ENCODE assay signal across 8 cellular contexts in the genomic region with DNA sequence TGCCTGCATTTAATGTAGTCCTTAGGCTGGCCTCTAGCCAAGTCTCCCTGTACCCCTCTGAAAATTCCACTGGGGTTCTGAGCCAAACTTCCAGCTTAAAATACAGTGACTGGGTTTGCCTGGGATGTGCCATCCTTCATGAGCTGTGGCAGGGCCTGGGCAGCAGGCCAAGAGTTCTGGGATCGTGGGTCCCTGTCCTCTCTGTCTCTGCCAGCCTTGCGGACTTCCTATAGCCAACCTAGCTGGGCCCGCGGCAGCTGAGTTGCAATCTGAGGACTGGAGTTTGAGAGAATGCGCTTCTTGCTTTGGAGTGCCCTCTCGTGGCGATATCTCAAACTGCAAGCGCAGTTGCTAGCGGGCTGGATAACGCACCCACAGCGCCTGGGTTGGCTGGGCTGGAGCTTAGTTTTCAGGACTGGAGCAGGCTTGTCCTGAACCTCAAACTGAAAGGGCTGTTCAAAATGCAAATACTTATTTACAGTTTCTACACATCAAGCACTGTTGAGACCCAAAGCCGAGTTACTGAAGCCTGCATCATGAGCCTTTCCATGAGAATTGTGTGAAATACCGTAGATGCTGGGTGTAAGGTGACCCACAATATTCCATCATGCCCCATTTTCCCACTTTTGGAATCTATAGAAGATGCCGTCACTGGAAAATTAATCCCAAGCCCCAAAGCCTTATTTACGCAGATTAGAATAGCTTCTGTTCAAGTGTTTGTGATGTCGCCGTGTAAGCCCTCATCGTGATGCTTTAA. TPM values are rescaled to one million over a fixed set of nuclear protein-coding genes. Genes with fewer than 3 reads are reported as not detected.
DNase-seq lines count a peak whose midpoint lies in the region; FAIRE-seq and TF ChIP-seq lines count a peak whose summit lies in the region.

No MANE protein-coding gene starts in this region.

- no peak for TF ChIP-seq POLR2A in endothelial cell of umbilical vein (IDR thresholded peaks at IDR 0.05; ENCODE audit: low read depth, low read length)

- dilution Hi-C loops in endothelial cell of umbilical vein (cut with MboI; ENCODE audit: extremely low pct_ligation_motif_present, low sequenced_read_pairs): no loop called here

- intact Hi-C loops in endothelial cell of umbilical vein (cut with micrococcal nuclease): loop anchor here (1.0 to 10.0 kb wide), 8 partner anchors 44 to 482 kb away; a partner anchor contains a TSS

- H3K27ac ChIP-seq in C4-2B (no peak overlapping the region), HL-60 (replicated peaks) (no peak overlapping the region), endothelial cell of umbilical vein (ENCODE audit: insufficient read depth, low read depth, low read length) (no peak overlapping the region)

- DNase-seq in GM19239 (ENCODE audit: insufficient read length, low spot score) (peak; percentile 46), HL-60 (ENCODE audit: low read depth in 1 of 2, low spot score in 1 of 2) (peak; percentile 62 to 82), NOMO-1 treated with dmso at 0.1 percent for 144 hours (lab: John Stamatoyannopoulos, UW; ENCODE audit: unreplicated experiment) (peak; percentile 69), endothelial cell of umbilical vein (ENCODE audit: low read depth, low spot score) (peak; percentile 80), myocyte (ENCODE audit: low read depth) (peak; percentile 82)
- peak; percentile 54 to 83 (median 76) for DNase-seq in activated CD8-positive, alpha-beta memory T cell treated with anti-CD3 and anti-CD28 coated beads for 48 hours (ENCODE audit: low read depth in 2 of 3, low spot score in 2 of 3)
- peak; percentile 70 to 82 for DNase-seq in stimulated activated CD8-positive, alpha-beta memory T cell treated with anti-CD3 and anti-CD28 coated beads, Interleukin-7, amount 100 ng/mL, for 1 hour (ENCODE audit: low read depth in 2 of 2)

- no peaks in the 10 kb centered on the region for H3K9me3 ChIP-seq in endothelial cell of umbilical vein (replicated peaks; ENCODE audit: control insufficient read depth, insufficient read depth, low read length)

- no peak overlapping the region for H2AFZ ChIP-seq in endothelial cell of umbilical vein (ENCODE audit: low read depth, low read length)

- peak; percentile 97 for TF ChIP-seq CTCF in C4-2B (conservative IDR thresholded peaks at IDR 0.05)
- TF ChIP-seq CTCF in HL-60 (IDR thresholded peaks at IDR 0.05; ENCODE audit: insufficient read depth, low read length): peak; percentile 94
- TF ChIP-seq CTCF in endothelial cell of umbilical vein (IDR thresholded peaks at IDR 0.05; ENCODE audit: extremely low read depth in 1 of 2, insufficient read depth in 1 of 2, low read depth in 1 of 2, low read length in 2 of 2): peak; percentile 95 to 96

- no peaks in the 10 kb centered on the region for H4K20me1 ChIP-seq in endothelial cell of umbilical vein (replicated peaks; ENCODE audit: control insufficient read depth, extremely low read depth, insufficient read depth, low read length)

- H3K4me1 ChIP-seq in endothelial cell of umbilical vein (ENCODE audit: control insufficient read depth, extremely low read depth, insufficient read depth, low read length): no peaks in the 10 kb centered on the region

- no peak overlapping the region for H3K4me3 ChIP-seq in HL-60 (replicated peaks; ENCODE audit: insufficient read depth, low read length)
- no peak overlapping the region for H3K4me3 ChIP-seq in endothelial cell of umbilical vein (replicated peaks in 1 of 3; ENCODE audit: insufficient read depth in 1 of 3, low read depth in 1 of 3, low read length in 3 of 3)

- FAIRE-seq in GM19239 (lab: Jason Lieb, UNC) (peak; percentile 97), endothelial cell of umbilical vein (lab: Jason Lieb, UNC) (peak; percentile 91)

- H3K9me1 ChIP-seq in endothelial cell of umbilical vein (replicated peaks; ENCODE audit: control insufficient read depth, extremely low read depth, insufficient read depth, low read length): no peaks in the 10 kb centered on the region

- POLR2A ChIA-PET in endothelial cell of umbilical vein (lab: Charles Lee): no interaction called here

- H3K9ac ChIP-seq in endothelial cell of umbilical vein (replicated peaks; ENCODE audit: extremely low read depth, insufficient read depth, low read length): no peak overlapping the region

- CTCF ChIA-PET in endothelial cell of umbilical vein (lab: Charles Lee): interaction anchor here (0.6 to 4.1 kb wide), 54 partner anchors 8 to 582 kb away, joined by 3 to 347 read pairs (median 6); a partner anchor contains a TSS

- peaks cover 3% of the 10 kb centered on the region for H3K27me3 ChIP-seq in HL-60 (ENCODE audit: insufficient read depth, poor library complexity, severe bottlenecking)
- peaks cover 3 to 11% of the 10 kb centered on the region in 2 experiments for H3K27me3 ChIP-seq in endothelial cell of umbilical vein (ENCODE audit: control insufficient read depth in 2 of 2, insufficient read depth in 2 of 2, low read length in 2 of 2)

- H3K79me2 ChIP-seq in endothelial cell of umbilical vein (ENCODE audit: control insufficient read depth, insufficient read depth, low read length): no peaks in the 10 kb centered on the region

- BruUV-seq in endothelial cell of umbilical vein (replicated peaks; lab: Mats Ljungman, UMichigan): no TSS peak

- H3K36me3 ChIP-seq in endothelial cell of umbilical vein (ENCODE audit: control insufficient read depth in 2 of 2, extremely low read depth in 1 of 2, insufficient read depth in 2 of 2, low read length in 2 of 2): no peaks in the 10 kb centered on the region

- no peak overlapping the region for H3K4me2 ChIP-seq in endothelial cell of umbilical vein (ENCODE audit: insufficient read depth, low read length)

TF ChIP-seq in endothelial cell of umbilical vein, 7 proteins besides CTCF, POLR2A, EP300 and RAD21 (continues in another document):
- TF ChIP-seq, protein P1, sequence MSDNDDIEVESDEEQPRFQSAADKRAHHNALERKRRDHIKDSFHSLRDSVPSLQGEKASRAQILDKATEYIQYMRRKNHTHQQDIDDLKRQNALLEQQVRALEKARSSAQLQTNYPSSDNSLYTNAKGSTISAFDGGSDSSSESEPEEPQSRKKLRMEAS (IDR thresholded peaks at IDR 0.05; ENCODE audit: insufficient read depth, insufficient read length): no peak
- no peak for TF ChIP-seq EZH2 (IDR thresholded peaks at IDR 0.05; ENCODE audit: borderline replicate concordance, low read depth, low read length, severe bottlenecking)

RNA-seq across cellular contexts. Expression of a gene that starts 7.3 kb away (rescaled TPM):
- total RNA-seq in endothelial cell of umbilical vein: 11.0 and 28.7 TPM in 2 replicates
- 82.9 and 93.9 TPM in 2 replicates for polyA plus RNA-seq in endothelial cell of umbilical vein
- 38.2 and 42.4 TPM in 2 replicates for polyA plus RNA-seq in endothelial cell of umbilical vein (2011; cell fraction: cytosol; rRNA removed)
- 11.3 and 14.6 TPM in 2 replicates for polyA plus RNA-seq in endothelial cell of umbilical vein (2011; cell fraction: nucleus; rRNA removed)
- 51.7 and 60.2 TPM in 2 replicates for polyA plus RNA-seq in endothelial cell of umbilical vein (2012)
- 8.5 and 15.9 TPM in 2 replicates for polyA minus RNA-seq in endothelial cell of umbilical vein
- 15.6 TPM for polyA minus RNA-seq in endothelial cell of umbilical vein (2011; cell fraction: cytosol; rRNA and poly(A)+ RNA removed)
- 2.3 and 3.8 TPM in 2 replicates for polyA minus RNA-seq in endothelial cell of umbilical vein (2011; cell fraction: nucleus; rRNA and poly(A)+ RNA removed)
- total RNA-seq in myocyte: 34.8 and 42.6 TPM in 2 replicates
- polyA plus RNA-seq in myocyte (2012): 256 TPM

RNA-seq across cellular contexts. Expression of a gene that starts 26.2 kb away (rescaled TPM):
- 72.0 and 126 TPM in 2 replicates for total RNA-seq in endothelial cell of umbilical vein
- 1,265 and 1,831 TPM in 2 replicates for polyA plus RNA-seq in endothelial cell of umbilical vein
- polyA plus RNA-seq in endothelial cell of umbilical vein (2011; cell fraction: cytosol; rRNA removed): 583 and 646 TPM in 2 replicates
- polyA plus RNA-seq in endothelial cell of umbilical vein (2011; cell fraction: nucleus; rRNA removed): 152 and 165 TPM in 2 replicates
- 188 and 262 TPM in 2 replicates for polyA plus RNA-seq in endothelial cell of umbilical vein (2012)
- 158 and 177 TPM in 2 replicates for polyA minus RNA-seq in endothelial cell of umbilical vein
- polyA minus RNA-seq in endothelial cell of umbilical vein (2011; cell fraction: cytosol; rRNA and poly(A)+ RNA removed): 14.8 TPM
- polyA minus RNA-seq in endothelial cell of umbilical vein (2011; cell fraction: nucleus; rRNA and poly(A)+ RNA removed): 17.9 and 22.7 TPM in 2 replicates
- 2.5 and 5.8 TPM in 2 replicates for total RNA-seq in myocyte
- 1.6 TPM for polyA plus RNA-seq in myocyte (2012)

RNA-seq across cellular contexts. Expression of a gene that starts 37.4 kb away (rescaled TPM):
- not detected in 2 replicates for total RNA-seq in endothelial cell of umbilical vein
- polyA plus RNA-seq in endothelial cell of umbilical vein: not detected in 2 replicates
- not detected in 2 replicates for polyA plus RNA-seq in endothelial cell of umbilical vein (2011; cell fraction: cytosol; rRNA removed)
- not detected in 2 replicates for polyA plus RNA-seq in endothelial cell of umbilical vein (2011; cell fraction: nucleus; rRNA removed)
- polyA plus RNA-seq in endothelial cell of umbilical vein (2012): not detected in 2 replicates
- 0.06 TPM in 1 of 2 replicates, not detected in the other for polyA minus RNA-seq in endothelial cell of umbilical vein
- not detected for polyA minus RNA-seq in endothelial cell of umbilical vein (2011; cell fraction: cytosol; rRNA and poly(A)+ RNA removed)
- polyA minus RNA-seq in endothelial cell of umbilical vein (2011; cell fraction: nucleus; rRNA and poly(A)+ RNA removed): 0.10 TPM in 1 of 2 replicates, not detected in the other
- 0.75 and 1.2 TPM in 2 replicates for total RNA-seq in myocyte
- polyA plus RNA-seq in myocyte (2012): 0.30 TPM

RNA-seq across cellular contexts. Expression of a gene that starts 55.6 kb away (rescaled TPM):
- total RNA-seq in endothelial cell of umbilical vein (31.1 and 31.8 TPM in 2 replicates), myocyte (5.6 and 10.3 TPM in 2 replicates)
- 32.9 and 38.1 TPM in 2 replicates for polyA plus RNA-seq in endothelial cell of umbilical vein
- 28.3 and 28.8 TPM in 2 replicates for polyA plus RNA-seq in endothelial cell of umbilical vein (2011; cell fraction: cytosol; rRNA removed)
- 23.2 and 26.8 TPM in 2 replicates for polyA plus RNA-seq in endothelial cell of umbilical vein (2011; cell fraction: nucleus; rRNA removed)
- polyA plus RNA-seq in endothelial cell of umbilical vein (2012): 12.9 and 14.3 TPM in 2 replicates
- polyA minus RNA-seq in endothelial cell of umbilical vein: 9.7 and 13.9 TPM in 2 replicates
- 5.0 TPM for polyA minus RNA-seq in endothelial cell of umbilical vein (2011; cell fraction: cytosol; rRNA and poly(A)+ RNA removed)
- polyA minus RNA-seq in endothelial cell of umbilical vein (2011; cell fraction: nucleus; rRNA and poly(A)+ RNA removed): 6.0 and 7.1 TPM in 2 replicates
- 41.0 TPM for polyA plus RNA-seq in myocyte (2012)

RNA-seq across cellular contexts. Expression of a gene that starts 55.8 kb away (rescaled TPM):
- total RNA-seq in endothelial cell of umbilical vein: 132 and 141 TPM in 2 replicates
- 86.7 and 88.3 TPM in 2 replicates for polyA plus RNA-seq in endothelial cell of umbilical vein
- polyA plus RNA-seq in endothelial cell of umbilical vein (2011; cell fraction: cytosol; rRNA removed): 111 and 132 TPM in 2 replicates
- 157 and 197 TPM in 2 replicates for polyA plus RNA-seq in endothelial cell of umbilical vein (2011; cell fraction: nucleus; rRNA removed)
- polyA plus RNA-seq in endothelial cell of umbilical vein (2012): 98.6 and 133 TPM in 2 replicates
- 89.8 and 103 TPM in 2 replicates for polyA minus RNA-seq in endothelial cell of umbilical vein
- 80.2 TPM for polyA minus RNA-seq in endothelial cell of umbilical vein (2011; cell fraction: cytosol; rRNA and poly(A)+ RNA removed)
- 32.3 and 46.5 TPM in 2 replicates for polyA minus RNA-seq in endothelial cell of umbilical vein (2011; cell fraction: nucleus; rRNA and poly(A)+ RNA removed)
- 156 and 161 TPM in 2 replicates for total RNA-seq in myocyte
- polyA plus RNA-seq in myocyte (2012): 193 TPM

Comparison
In these comparisons a context has a peak if more than half of its experiments do, and no peak if none do; other contexts are left out.
1. RNA of a gene that starts 26.2 kb away (total RNA-seq): 72.0 to 126 TPM in endothelial cell of umbilical vein; 2.5 to 5.8 TPM in myocyte; every median in the first group is over 10 times any median in the second.
2. Peak in every context shown above with its lines, with median percentiles within 50 percentile points of each other: CTCF ChIP-seq and DNase-seq.